Comparison of ENCODE assay signal across 18 cellular contexts in the genomic region with DNA sequence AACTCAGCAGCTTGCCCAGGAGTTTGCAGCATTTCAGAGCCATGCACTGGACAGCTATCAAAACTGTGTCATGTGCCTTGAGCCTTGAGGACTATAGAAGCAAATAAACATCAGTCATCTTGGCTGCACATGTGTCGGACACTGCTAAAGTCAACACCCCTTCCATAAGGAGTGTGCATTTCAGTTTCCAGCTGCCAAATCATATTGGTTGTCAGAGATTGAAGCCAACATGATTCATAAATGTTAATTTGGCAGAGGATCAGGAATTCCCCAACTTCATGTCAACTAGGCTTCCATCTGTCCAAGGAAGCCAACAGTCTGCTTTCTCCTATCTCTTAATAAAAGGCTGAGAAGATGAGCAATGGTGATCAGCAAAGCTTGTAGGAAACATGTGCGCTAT. TPM values are rescaled to one million over a fixed set of nuclear protein-coding genes. Genes with fewer than 3 reads are reported as not detected.
DNase-seq lines count a peak whose midpoint lies in the region; ATAC-seq and TF ChIP-seq lines count a peak whose summit lies in the region.
"Had no signal": no experiment of that assay in that cellular context is flagged by ENCODE, and none has a peak within 500 bp of the region (broad histone marks: within the 10 kb centered on the region; RNA-seq: fewer than 3 reads in every experiment).

No MANE protein-coding gene starts in this region.

- no peak overlapping the region for H3K4me3 Mint-ChIP-seq in Caco-2 (ENCODE audit: unreplicated experiment)
- H3K4me3 Mint-ChIP-seq: brain, natural killer cell had no signal

- peak; percentile 52 for DNase-seq in HT1080 (ENCODE audit: low read depth)
- peak; percentile 61 for DNase-seq in RPMI7951 (ENCODE audit: low read depth)
- DNase-seq in fibroblast of gingiva (ENCODE audit: low read depth), result peak; percentile 80
- DNase-seq in osteoblast (ENCODE audit: insufficient read length, low spot score, missing footprints), result no peak
- DNase-seq in suprapubic skin (ENCODE audit: low spot score in 2 of 2), result no peak
- DNase-seq in NOMO-1 treated with DMSO at 0.1 percent for 48 hours (lab: John Stamatoyannopoulos, UW; ENCODE audit: unreplicated experiment), result no peak
- DNase-seq in Caco-2, result no peak
- DNase-seq: activated CD4-positive, alpha-beta T cell treated with anti-CD3 and anti-CD28 coated beads for 1 hour; activated naive CD4-positive, alpha-beta T cell treated with Interleukin-2 at 50 U/mL for 16 hours; BE2C; natural killer cell; NCI-H2029; NCI-H82; T-helper 2 cell; testis had no signal

- H3K27me3 ChIP-seq in osteoblast (ENCODE audit: insufficient read depth, low read length) (no peaks in the 10 kb centered on the region), suprapubic skin (peaks cover 5% of the 10 kb centered on the region), Caco-2 (replicated peaks; ENCODE audit: control insufficient read depth, insufficient read depth, low read length) (no peaks in the 10 kb centered on the region)
- H3K27me3 ChIP-seq: testis had no signal

- WGBS in suprapubic skin, result 53% methylated on average over 1 of the region's 2 CpGs

- no peak overlapping the region for H2AFZ ChIP-seq in osteoblast (ENCODE audit: low read length)

- BruUV-seq in Caco-2 (replicated peaks; lab: Mats Ljungman, UMichigan), result no TSS peak

- ATAC-seq in GM18511 (IDR thresholded peaks at IDR 0.05; ENCODE audit: unreplicated experiment), result no peak
- ATAC-seq: natural killer cell had no signal

- TF ChIP-seq EP300 in suprapubic skin (IDR thresholded peaks at IDR 0.05), result no peak

- no peaks in the 10 kb centered on the region for H3K9me3 ChIP-seq in osteoblast (ENCODE audit: low read depth, low read length)
- no peaks in the 10 kb centered on the region for H3K9me3 ChIP-seq in suprapubic skin
- H3K9me3 ChIP-seq in Caco-2, result no peaks in the 10 kb centered on the region
- H3K9me3 ChIP-seq: BE2C, testis had no signal

- POLR2A ChIA-PET in Caco-2 (lab: Charles Lee), result no interaction called here

- TF ChIP-seq POLR2A in suprapubic skin (IDR thresholded peaks at IDR 0.05), result no peak

- H3K4me2 ChIP-seq in osteoblast (ENCODE audit: insufficient read depth, low read length), result peak overlapping the region; percentile 15

- H4K20me1 ChIP-seq in osteoblast (ENCODE audit: insufficient read depth, low read length), result no peaks in the 10 kb centered on the region

- H3K4me3 ChIP-seq in osteoblast (ENCODE audit: insufficient read depth, low read length), result no peak overlapping the region
- no peak overlapping the region for H3K4me3 ChIP-seq in suprapubic skin
- H3K4me3 ChIP-seq in Caco-2 (ENCODE audit: low read depth, low read length), result no peak overlapping the region
- H3K4me3 ChIP-seq: lung, testis had no signal

- H3K79me2 ChIP-seq in osteoblast (ENCODE audit: insufficient read depth, low read length), result no peaks in the 10 kb centered on the region

- H3K9me3 Mint-ChIP-seq in Caco-2 (ENCODE audit: unreplicated experiment), result peaks cover 13% of the 10 kb centered on the region
- H3K9me3 Mint-ChIP-seq: natural killer cell had no signal

- no peak overlapping the region for H3K27ac Mint-ChIP-seq in Caco-2 (ENCODE audit: unreplicated experiment)
- H3K27ac Mint-ChIP-seq: natural killer cell had no signal

- H3K27ac ChIP-seq in osteoblast (ENCODE audit: low read depth, low read length), result no peak overlapping the region
- no peak overlapping the region for H3K27ac ChIP-seq in suprapubic skin
- H3K27ac ChIP-seq: testis had no signal

- H3K27me3 Mint-ChIP-seq in Caco-2 (ENCODE audit: insufficient read depth, unreplicated experiment), result peaks cover 14% of the 10 kb centered on the region

- H3K36me3 Mint-ChIP-seq in Caco-2 (ENCODE audit: insufficient read depth, unreplicated experiment), result no peaks in the 10 kb centered on the region
- H3K36me3 Mint-ChIP-seq: brain, natural killer cell had no signal

- CTCF ChIA-PET in Caco-2 (lab: Charles Lee), result no interaction called here

- intact Hi-C loops in Caco-2 (cut with micrococcal nuclease; ENCODE audit: unreplicated experiment), result no loop called here

- H3K36me3 ChIP-seq in osteoblast (ENCODE audit: insufficient read depth, low read length) (no peaks in the 10 kb centered on the region), suprapubic skin (no peaks in the 10 kb centered on the region), Caco-2 (ENCODE audit: control insufficient read depth, insufficient read depth, low read length) (no peaks in the 10 kb centered on the region)
- H3K36me3 ChIP-seq: BE2C had no signal

- peaks cover 8% of the 10 kb centered on the region for H3K4me1 ChIP-seq in osteoblast (ENCODE audit: insufficient read depth, low read length)
- H3K4me1 ChIP-seq in suprapubic skin, result peaks cover 5% of the 10 kb centered on the region
- H3K4me1 ChIP-seq in Caco-2, result no peaks in the 10 kb centered on the region
- H3K4me1 ChIP-seq: BE2C, testis had no signal

- H3K4me1 Mint-ChIP-seq in Caco-2 (ENCODE audit: low read depth, unreplicated experiment), result no peaks in the 10 kb centered on the region
- H3K4me1 Mint-ChIP-seq: brain, natural killer cell had no signal

- TF ChIP-seq CTCF in osteoblast (IDR thresholded peaks at IDR 0.05; ENCODE audit: extremely low read depth, low read depth, low read length) (no peak), suprapubic skin (IDR thresholded peaks at IDR 0.05) (no peak), Caco-2 (IDR thresholded peaks at IDR 0.05; ENCODE audit: insufficient read depth in 1 of 2, low read depth in 1 of 2, low read length in 1 of 2, severe bottlenecking in 1 of 2, unreplicated experiment in 1 of 2) (no peak)

RNA-seq across cellular contexts. Expression of a gene that starts 32.8 kb away (rescaled TPM):
- total RNA-seq in HT1080 (2014; rRNA removed; shearing (Covaris generic)), result 0.20 and 0.26 TPM in 2 replicates
- 0.63 and 0.97 TPM in 2 replicates for polyA plus RNA-seq in HT1080 (2015; cell fraction: cytosol; rRNA removed)
- 1.6 and 1.9 TPM in 2 replicates for polyA plus RNA-seq in HT1080 (2015; cell fraction: nucleus; rRNA removed)
- under 0.01 and 0.12 TPM in 2 replicates for total RNA-seq in RPMI7951 (2014; rRNA removed; shearing (Covaris generic))
- total RNA-seq in osteoblast (under 0.01 TPM in 2 replicates), suprapubic skin (1 to 10 TPM in 2 of 4 donors, under 1 TPM in 2; 0.60 to 1.4 (median 1.0) TPM), Caco-2 (2022) (not detected in 2 replicates)
- total RNA-seq: natural killer cell had no signal

Comparison
In these comparisons a context has a peak if more than half of its experiments do, and no peak if none do; other contexts are left out.
1. DNase-seq: peak in HT1080 (single experiment), RPMI7951 (single experiment) and fibroblast of gingiva (single experiment); none in osteoblast (single experiment), suprapubic skin (0 of 2), NOMO-1 treated with DMSO at 0.1 percent for 48 hours (single experiment) and Caco-2 (0 of 2).